Comparison of ENCODE assay signal across 11 cellular contexts in genomic region chr14:20331048-20331613, GRCh38. TPM values are rescaled to one million over a fixed set of nuclear protein-coding genes. Genes with fewer than 3 reads are reported as not detected.
DNase-seq lines count a peak whose midpoint lies in the region; ATAC-seq, FAIRE-seq and TF ChIP-seq lines count a peak whose summit lies in the region.
"Had no signal": no experiment of that assay in that cellular context is flagged by ENCODE, and none has a peak within 500 bp of the region (broad histone marks: within the 10 kb centered on the region; RNA-seq: fewer than 3 reads in every experiment).

No MANE protein-coding gene starts in this region.

- no peaks in the 10 kb centered on the region for H3K27me3 Mint-ChIP-seq in activated naive CD4-positive, alpha-beta T cell treated with anti-CD3 and anti-CD28 coated beads, Interleukin-2, amount 50 U/mL, for 24 hours
- H3K27me3 Mint-ChIP-seq in stimulated activated memory B cell treated with anti-CD40 and anti-IgM and Interleukin-4, amounts not matched to agents 10 μg/mL and 1 μg/mL and 100 μg/mL, for 72 hours: no peaks in the 10 kb centered on the region

- no peak for DNase-seq in activated naive CD4-positive, alpha-beta T cell treated with anti-CD3 and anti-CD28 coated beads, Interleukin-2, amount 50 U/mL, for 72 hours (ENCODE audit: low spot score in 2 of 2)
- DNase-seq in PC-3 (no peak), fibroblast of lung (ENCODE audit: low read depth in 2 of 2) (no peak), NCI-H1930 (lab: John Stamatoyannopoulos, UW) (no peak), RCC 7860 (ENCODE audit: low spot score) (no peak), LoVo (ENCODE audit: low spot score) (no peak)
- DNase-seq: immature natural killer cell had no signal

- H3K36me3 Mint-ChIP-seq in activated naive CD4-positive, alpha-beta T cell treated with anti-CD3 and anti-CD28 coated beads, Interleukin-2, amount 50 U/mL, for 24 hours: no peaks in the 10 kb centered on the region
- H3K36me3 Mint-ChIP-seq in activated naive CD4-positive, alpha-beta T cell treated with anti-CD3 and anti-CD28 coated beads, Interleukin-2, amount 50 U/mL, for 72 hours: peaks cover 9 to 37% of the 10 kb centered on the region in 2 donors
- H3K36me3 Mint-ChIP-seq in stimulated activated memory B cell treated with anti-CD40 and anti-IgM and Interleukin-4, amounts not matched to agents 10 μg/mL and 1 μg/mL and 100 μg/mL, for 72 hours: peaks cover 8% of the 10 kb centered on the region
- H3K36me3 Mint-ChIP-seq: immature natural killer cell had no signal

- peak overlapping the region; percentile 15 for H3K4me3 Mint-ChIP-seq in activated naive CD4-positive, alpha-beta T cell treated with anti-CD3 and anti-CD28 coated beads, Interleukin-2, amount 50 U/mL, for 24 hours
- H3K4me3 Mint-ChIP-seq in stimulated activated memory B cell treated with anti-CD40 and anti-IgM and Interleukin-4, amounts not matched to agents 10 μg/mL and 1 μg/mL and 100 μg/mL, for 72 hours: peak overlapping the region; percentile 62
- H3K4me3 Mint-ChIP-seq: CD14-positive monocyte had no signal

- H3K9me2 ChIP-seq in PC-3 (replicated peaks; ENCODE audit: low read length): no peaks in the 10 kb centered on the region

- peak overlapping the region; percentile 60 for H3K4me2 ChIP-seq in PC-3 (ENCODE audit: low read length)
- H3K4me2 ChIP-seq in fibroblast of lung (ENCODE audit: extremely low read depth, insufficient read depth, low read length): peak overlapping the region; percentile 23

- BruUV-seq in PC-3 (replicated peaks; lab: Mats Ljungman, UMichigan): no TSS peak

- no peak for ATAC-seq in activated naive CD4-positive, alpha-beta T cell treated with anti-CD3 and anti-CD28 coated beads, Interleukin-2, amount 50 U/mL, for 72 hours
- no peak for ATAC-seq in PC-3
- no peak for ATAC-seq in stimulated activated memory B cell treated with anti-CD40 and anti-IgM and Interleukin-4, amounts not matched to agents 10 μg/mL and 1 μg/mL and 100 μg/mL, for 72 hours

- POLR2A ChIA-PET in PC-3 (lab: Charles Lee; ENCODE audit: unreplicated experiment): no interaction called here

- peaks cover 8% of the 10 kb centered on the region; the same call in 1 of the 2 replicates for H4K20me1 ChIP-seq in PC-3 (ENCODE audit: low read length)
- no peaks in the 10 kb centered on the region for H4K20me1 ChIP-seq in fibroblast of lung (ENCODE audit: control insufficient read depth, extremely low read depth, insufficient read depth, low read length)

- peak overlapping the region; percentile 42; the same call in 1 of the 2 replicates for H3K4me3 ChIP-seq in PC-3 (ENCODE audit: low read length)
- peak overlapping the region in 2 of 4 experiments; percentile 25 to 41 for H3K4me3 ChIP-seq in fibroblast of lung (replicated peaks in 1 of 4; ENCODE audit: control extremely low read depth in 1 of 4, insufficient read depth in 1 of 4, low read depth in 3 of 4, low read length in 4 of 4)

- FAIRE-seq in RCC 7860 (lab: Jason Lieb, UNC): no peak
- FAIRE-seq: GM18507 had no signal

- CTCF ChIA-PET in PC-3 (lab: Charles Lee): no interaction called here

- no peaks in the 10 kb centered on the region for H3K27me3 ChIP-seq in PC-3 (ENCODE audit: low read length)
- no peaks in the 10 kb centered on the region for H3K27me3 ChIP-seq in fibroblast of lung (ENCODE audit: control insufficient read depth, insufficient read depth, low read length)

- TF ChIP-seq CTCF in PC-3 (conservative IDR thresholded peaks at IDR 0.05; ENCODE audit: low read depth, low read length) (no peak), fibroblast of lung (conservative IDR thresholded peaks at IDR 0.05 in 1 of 2, IDR thresholded peaks at IDR 0.05 in 1 of 2; ENCODE audit: low read depth in 1 of 2, low read length in 2 of 2) (no peak)

- H2AFZ ChIP-seq in PC-3 (ENCODE audit: low read length) (no peak overlapping the region), fibroblast of lung (ENCODE audit: low read length) (no peak overlapping the region)

- H3K79me2 ChIP-seq in PC-3 (ENCODE audit: low read length) (peaks cover 56% of the 10 kb centered on the region), fibroblast of lung (ENCODE audit: control insufficient read depth, insufficient read depth, low read length) (peaks cover 33% of the 10 kb centered on the region)

- H3K27ac ChIP-seq in PC-3 (ENCODE audit: low read length) (no peak overlapping the region), fibroblast of lung (ENCODE audit: insufficient read depth, low read length) (no peak overlapping the region)

- peaks cover 19% of the 10 kb centered on the region for H3K36me3 ChIP-seq in PC-3 (ENCODE audit: low read depth, low read length)
- H3K36me3 ChIP-seq in fibroblast of lung (ENCODE audit: control insufficient read depth, insufficient read depth, low read length): no peaks in the 10 kb centered on the region

- H3K9me3 ChIP-seq in PC-3 (ENCODE audit: low read length) (no peaks in the 10 kb centered on the region), fibroblast of lung (ENCODE audit: control insufficient read depth, insufficient read depth, low read depth, low read length) (no peaks in the 10 kb centered on the region)

- no peaks in the 10 kb centered on the region for H3K9me3 Mint-ChIP-seq in activated naive CD4-positive, alpha-beta T cell treated with anti-CD3 and anti-CD28 coated beads, Interleukin-2, amount 50 U/mL, for 24 hours
- H3K9me3 Mint-ChIP-seq in activated naive CD4-positive, alpha-beta T cell treated with anti-CD3 and anti-CD28 coated beads, Interleukin-2, amount 50 U/mL, for 72 hours: no peaks in the 10 kb centered on the region
- no peaks in the 10 kb centered on the region for H3K9me3 Mint-ChIP-seq in stimulated activated memory B cell treated with anti-CD40 and anti-IgM and Interleukin-4, amounts not matched to agents 10 μg/mL and 1 μg/mL and 100 μg/mL, for 72 hours
- H3K9me3 Mint-ChIP-seq: CD14-positive monocyte, immature natural killer cell had no signal

- H3K9ac ChIP-seq in PC-3 (ENCODE audit: low read length) (no peak overlapping the region), fibroblast of lung (ENCODE audit: insufficient read depth, low read length) (no peak overlapping the region)

- intact Hi-C loops in PC-3 (cut with micrococcal nuclease): no loop called here

- no peaks in the 10 kb centered on the region for H3F3A ChIP-seq in PC-3 (ENCODE audit: low read length, unreplicated experiment)

- H3K4me1 Mint-ChIP-seq in activated naive CD4-positive, alpha-beta T cell treated with anti-CD3 and anti-CD28 coated beads, Interleukin-2, amount 50 U/mL, for 24 hours: peaks cover 55% of the 10 kb centered on the region
- H3K4me1 Mint-ChIP-seq in stimulated activated memory B cell treated with anti-CD40 and anti-IgM and Interleukin-4, amounts not matched to agents 10 μg/mL and 1 μg/mL and 100 μg/mL, for 72 hours: peaks cover 51% of the 10 kb centered on the region

- H3K4me1 ChIP-seq in PC-3 (ENCODE audit: insufficient read depth, low read length) (peaks cover 10% of the 10 kb centered on the region), fibroblast of lung (ENCODE audit: control insufficient read depth, extremely low read depth, insufficient read depth, low read length) (no peaks in the 10 kb centered on the region)

- H3K27ac Mint-ChIP-seq in activated naive CD4-positive, alpha-beta T cell treated with anti-CD3 and anti-CD28 coated beads, Interleukin-2, amount 50 U/mL, for 24 hours: peak overlapping the region; percentile 7
- H3K27ac Mint-ChIP-seq in activated naive CD4-positive, alpha-beta T cell treated with anti-CD3 and anti-CD28 coated beads, Interleukin-2, amount 50 U/mL, for 72 hours: peak overlapping the region in 1 of 2 donors; percentile 61
- peak overlapping the region; percentile 58 for H3K27ac Mint-ChIP-seq in stimulated activated memory B cell treated with anti-CD40 and anti-IgM and Interleukin-4, amounts not matched to agents 10 μg/mL and 1 μg/mL and 100 μg/mL, for 72 hours

RNA-seq across cellular contexts. Expression of gene CCNB1IP1, which starts 1.9 kb away (rescaled TPM):
- 100 to 1,000 TPM in 1 of 2 donors, 10 to 100 TPM in 1; 56.8 to 122 TPM for total RNA-seq in activated naive CD4-positive, alpha-beta T cell treated with anti-CD3 and anti-CD28 coated beads, Interleukin-2, amount 50 U/mL, for 72 hours
- total RNA-seq in PC-3 (2014; rRNA removed): 32.8 and 35.0 TPM in 2 replicates
- 77.5 and 110 TPM in 2 replicates for total RNA-seq in fibroblast of lung
- 33.3 and 48.5 TPM in 2 replicates for polyA plus RNA-seq in fibroblast of lung
- 24.4 and 37.3 TPM in 2 replicates for polyA plus RNA-seq in fibroblast of lung (2012)
- 2.4 and 6.5 TPM in 2 replicates for polyA minus RNA-seq in fibroblast of lung (ENCODE audit: low replicate concordance)

RNA-seq across cellular contexts. Expression of gene PARP2, which starts 12.3 kb away (rescaled TPM):
- 100 to 1,000 TPM in 1 of 2 donors, 10 to 100 TPM in 1; 45.9 to 121 TPM for total RNA-seq in activated naive CD4-positive, alpha-beta T cell treated with anti-CD3 and anti-CD28 coated beads, Interleukin-2, amount 50 U/mL, for 72 hours
- total RNA-seq in PC-3 (2014; rRNA removed): 35.6 and 38.3 TPM in 2 replicates
- 5.6 and 6.6 TPM in 2 replicates for total RNA-seq in fibroblast of lung
- 16.9 and 28.7 TPM in 2 replicates for polyA plus RNA-seq in fibroblast of lung
- 10.4 and 21.2 TPM in 2 replicates for polyA plus RNA-seq in fibroblast of lung (2012)
- 4.3 and 5.9 TPM in 2 replicates for polyA minus RNA-seq in fibroblast of lung (ENCODE audit: low replicate concordance)

RNA-seq across cellular contexts. Expression of gene TTC5, which starts 25.4 kb away (rescaled TPM):
- 10 to 100 TPM in 1 of 2 donors, 1 to 10 TPM in 1; 5.7 to 21.6 TPM for total RNA-seq in activated naive CD4-positive, alpha-beta T cell treated with anti-CD3 and anti-CD28 coated beads, Interleukin-2, amount 50 U/mL, for 72 hours
- total RNA-seq in PC-3 (2014; rRNA removed) (9.8 and 23.3 TPM in 2 replicates), fibroblast of lung (20.0 and 22.0 TPM in 2 replicates)
- 20.3 and 22.4 TPM in 2 replicates for polyA plus RNA-seq in fibroblast of lung
- 16.0 and 16.7 TPM in 2 replicates for polyA plus RNA-seq in fibroblast of lung (2012)
- 10.6 and 17.0 TPM in 2 replicates for polyA minus RNA-seq in fibroblast of lung (ENCODE audit: low replicate concordance)
